In genomic region chr18:13429884-13430510, GRCh38 we compare ENCODE assay signal across 21 cellular contexts.
"Had no signal": no experiment of that assay in that cellular context is flagged by ENCODE, and none has a peak within 500 bp of the region (broad histone marks: within the 10 kb centered on the region; RNA-seq: fewer than 3 reads in every experiment).

No MANE protein-coding gene starts in this region.

- H3K9me3 Mint-ChIP-seq: T-cell had no signal

- H3K9me3 ChIP-seq: SK-N-SH had no signal

- H3K27me3 Mint-ChIP-seq: T-cell had no signal

- FAIRE-seq: HepG2, RCC 7860 had no signal

- H3K4me3 Mint-ChIP-seq: T-cell had no signal

- H3K27ac Mint-ChIP-seq: T-cell had no signal

- ATAC-seq: HepG2, T-cell had no signal

- DNase-seq: IMR-90, Kasumi-1, KG1, MM.1S, NCI-H1092 treated with DMSO at 0.1 percent for 48 hours, NCI-H1436, NCI-H1694, NCI-H187 treated with DMSO at 0.1 percent for 48 hours, NCI-H2029 treated with DMSO at 0.1 percent for 48 hours, NCI-H2107, NCI-H2227 treated with DMSO at 0.1 percent for 48 hours, NCI-H524, NCI-H526 treated with DMSO at 0.1 percent for 48 hours, NCI-H774, RPMI8226, SHP77, SK-N-SH, SW 1271, T-cell had no signal
